ENCODE assay signal across 19 cellular contexts in the genomic region with DNA sequence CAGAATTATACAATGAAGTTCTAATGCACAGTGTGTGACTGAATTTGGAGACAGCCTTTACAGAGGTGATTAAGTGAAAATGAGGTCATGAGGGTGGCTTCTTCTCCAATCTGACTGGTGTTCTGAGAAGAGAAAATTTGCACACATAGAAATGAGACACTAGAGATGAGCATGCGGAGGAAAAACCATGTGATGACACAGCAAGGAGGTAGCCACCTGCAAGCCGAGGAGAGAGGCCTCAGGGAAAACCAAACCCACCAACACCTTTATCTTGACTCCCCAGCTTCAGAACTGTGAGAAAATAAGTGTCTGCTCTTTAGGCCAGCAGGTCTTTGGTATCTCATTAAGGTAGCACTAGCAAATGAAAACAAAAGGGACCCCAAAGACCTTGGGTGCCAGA.
DNase-seq lines count a peak whose midpoint lies in the region; ATAC-seq and TF ChIP-seq lines count a peak whose summit lies in the region.
"Had no signal": no experiment of that assay in that cellular context is flagged by ENCODE, and none has a peak within 500 bp of the region (broad histone marks: within the 10 kb centered on the region; RNA-seq: fewer than 3 reads in every experiment).

No MANE protein-coding gene starts in this region.

- peaks cover 2% of the 10 kb centered on the region for H3K4me1 Mint-ChIP-seq in activated CD4-positive, alpha-beta T cell treated with anti-CD3 and anti-CD28 coated beads for 36 hours
- peaks cover 4% of the 10 kb centered on the region for H3K4me1 Mint-ChIP-seq in activated CD4-positive, alpha-beta T cell treated with anti-CD3 and anti-CD28 coated beads, Interleukin-2, amount 10 ng/mL, durations not matched to agents 24 days and 14 days
- peaks cover 30% of the 10 kb centered on the region for H3K4me1 Mint-ChIP-seq in CD8-positive, alpha-beta T cell (ENCODE audit: low read depth)
- peaks cover 60% of the 10 kb centered on the region for H3K4me1 Mint-ChIP-seq in central memory CD8-positive, alpha-beta T cell
- H3K4me1 Mint-ChIP-seq in natural killer cell: peaks cover 46 to 51% of the 10 kb centered on the region in 2 donors

- peaks cover 23% of the 10 kb centered on the region for H3K27me3 Mint-ChIP-seq in activated CD4-positive, alpha-beta T cell treated with anti-CD3 and anti-CD28 coated beads for 36 hours
- peaks cover 34% of the 10 kb centered on the region for H3K27me3 Mint-ChIP-seq in activated CD4-positive, alpha-beta T cell treated with anti-CD3 and anti-CD28 coated beads, Interleukin-2, amount 10 ng/mL, durations not matched to agents 24 days and 14 days
- H3K27me3 Mint-ChIP-seq in CD8-positive, alpha-beta T cell (ENCODE audit: low read depth): peaks cover 8% of the 10 kb centered on the region
- H3K27me3 Mint-ChIP-seq in central memory CD8-positive, alpha-beta T cell: no peaks in the 10 kb centered on the region
- H3K27me3 Mint-ChIP-seq in natural killer cell (ENCODE audit: low read depth in 2 of 2): peaks cover 0 to 6% of the 10 kb centered on the region in 2 donors

- H3K36me3 Mint-ChIP-seq in activated CD4-positive, alpha-beta T cell treated with anti-CD3 and anti-CD28 coated beads for 36 hours (ENCODE audit: low read depth): no peaks in the 10 kb centered on the region
- no peaks in the 10 kb centered on the region for H3K36me3 Mint-ChIP-seq in activated CD4-positive, alpha-beta T cell treated with anti-CD3 and anti-CD28 coated beads, Interleukin-2, amount 10 ng/mL, durations not matched to agents 24 days and 14 days (ENCODE audit: low read depth)
- no peaks in the 10 kb centered on the region for H3K36me3 Mint-ChIP-seq in CD8-positive, alpha-beta T cell
- peaks cover 3% of the 10 kb centered on the region for H3K36me3 Mint-ChIP-seq in central memory CD8-positive, alpha-beta T cell (ENCODE audit: insufficient read depth)
- no peaks in the 10 kb centered on the region for H3K36me3 Mint-ChIP-seq in natural killer cell

- CTCF ChIA-PET in activated CD4-positive, alpha-beta T cell treated with anti-CD3 and anti-CD28 coated beads for 36 hours (lab: Charles Lee): interaction anchor here (0.6 to 1.6 kb wide), 2 partner anchors 8 to 461 kb away, joined by 3 to 5 read pairs; no protein-coding TSS in a partner anchor
- CTCF ChIA-PET in CD8-positive, alpha-beta T cell (lab: Charles Lee): interaction anchor here (3.0 kb wide), 1 partner anchor 8 kb away, joined by 14 read pairs; no protein-coding TSS in a partner anchor

- POLR2A ChIA-PET in activated CD4-positive, alpha-beta T cell treated with anti-CD3 and anti-CD28 coated beads for 36 hours (lab: Charles Lee): no interaction called here
- POLR2A ChIA-PET in CD8-positive, alpha-beta T cell (lab: Charles Lee): no interaction called here

- ATAC-seq in activated CD4-positive, alpha-beta T cell treated with anti-CD3 and anti-CD28 coated beads for 36 hours: peak; percentile 23
- peak; percentile 72 for ATAC-seq in CD8-positive, alpha-beta T cell
- ATAC-seq in central memory CD8-positive, alpha-beta T cell (replicated peaks; ENCODE audit: extremely low read depth, poor library complexity, severe bottlenecking): no peak
- ATAC-seq in natural killer cell: peak; percentile 35 to 81 (median 72)
- no peak for ATAC-seq in HG03439 (IDR thresholded peaks at IDR 0.05; ENCODE audit: unreplicated experiment)
- no peak for ATAC-seq in aorta (ENCODE audit: low FRiP score)
- ATAC-seq in GM18519 (IDR thresholded peaks at IDR 0.05; ENCODE audit: low FRiP score, unreplicated experiment): no peak
- ATAC-seq: A549, HCT116 had no signal

- peaks cover 7% of the 10 kb centered on the region for H3K4me1 ChIP-seq in CD8-positive, alpha-beta T cell (ENCODE audit: insufficient read depth, low read length)
- no peaks in the 10 kb centered on the region for H3K4me1 ChIP-seq in aorta (ENCODE audit: control insufficient read depth in 1 of 2, insufficient read depth in 2 of 2, low read length in 2 of 2)
- H3K4me1 ChIP-seq: A549 had no signal

- H3K9me3 Mint-ChIP-seq in activated CD4-positive, alpha-beta T cell treated with anti-CD3 and anti-CD28 coated beads for 36 hours (ENCODE audit: low read depth): no peaks in the 10 kb centered on the region
- no peaks in the 10 kb centered on the region for H3K9me3 Mint-ChIP-seq in activated CD4-positive, alpha-beta T cell treated with anti-CD3 and anti-CD28 coated beads, Interleukin-2, amount 10 ng/mL, durations not matched to agents 24 days and 14 days
- H3K9me3 Mint-ChIP-seq in CD8-positive, alpha-beta T cell: no peaks in the 10 kb centered on the region
- no peaks in the 10 kb centered on the region for H3K9me3 Mint-ChIP-seq in central memory CD8-positive, alpha-beta T cell
- H3K9me3 Mint-ChIP-seq in natural killer cell: no peaks in the 10 kb centered on the region
- H3K9me3 Mint-ChIP-seq: CD4-positive, alpha-beta T cell; HFFc6 had no signal

- no peak for DNase-seq in activated CD4-positive, alpha-beta T cell treated with anti-CD3 and anti-CD28 coated beads for 36 hours
- DNase-seq in activated CD4-positive, alpha-beta T cell treated with anti-CD3 and anti-CD28 coated beads, Interleukin-2, amount 10 ng/mL, durations not matched to agents 24 days and 14 days: no peak
- peak in 1 of 7 experiments; percentile 35 for DNase-seq in CD8-positive, alpha-beta T cell
- DNase-seq in central memory CD8-positive, alpha-beta T cell (ENCODE audit: low spot score in 2 of 2): no peak
- DNase-seq in natural killer cell (no peak), aorta (no peak)
- DNase-seq: AML-193; CD4-positive, alpha-beta T cell; DMS 273 treated with DMSO at 0.1 percent for 48 hours; GOT3; H7; HFFc6; IMR-90 had no signal

- H3K36me3 ChIP-seq in CD8-positive, alpha-beta T cell (ENCODE audit: insufficient read depth, low read length): no peaks in the 10 kb centered on the region
- no peaks in the 10 kb centered on the region for H3K36me3 ChIP-seq in aorta (ENCODE audit: control insufficient read depth in 1 of 2, insufficient read depth in 2 of 2, low read length in 1 of 2)

- H3K9me3 ChIP-seq in CD8-positive, alpha-beta T cell (ENCODE audit: low read length): no peaks in the 10 kb centered on the region
- no peaks in the 10 kb centered on the region for H3K9me3 ChIP-seq in aorta (ENCODE audit: control insufficient read depth, low read length)
- H3K9me3 ChIP-seq: A549 had no signal

- 80 to 85% methylated on average over 2 of the region's 2 CpGs for WGBS in aorta, 2 donors

- no peaks in the 10 kb centered on the region for H3K27me3 ChIP-seq in CD8-positive, alpha-beta T cell (ENCODE audit: insufficient read depth, low read length)
- no peaks in the 10 kb centered on the region for H3K27me3 ChIP-seq in aorta (ENCODE audit: control insufficient read depth in 1 of 2, insufficient read depth in 2 of 2, low read length in 1 of 2)

- H3K4me3 ChIP-seq in CD8-positive, alpha-beta T cell (ENCODE audit: low read depth, low read length): no peak overlapping the region
- H3K4me3 ChIP-seq in aorta (ENCODE audit: low read length in 2 of 2): no peak overlapping the region
- H3K4me3 ChIP-seq: A549 had no signal

- H3K4me3 Mint-ChIP-seq in activated CD4-positive, alpha-beta T cell treated with anti-CD3 and anti-CD28 coated beads for 36 hours: no peak overlapping the region
- H3K4me3 Mint-ChIP-seq in activated CD4-positive, alpha-beta T cell treated with anti-CD3 and anti-CD28 coated beads, Interleukin-2, amount 10 ng/mL, durations not matched to agents 24 days and 14 days: no peak overlapping the region
- no peak overlapping the region for H3K4me3 Mint-ChIP-seq in CD8-positive, alpha-beta T cell
- peak overlapping the region; percentile 39 for H3K4me3 Mint-ChIP-seq in central memory CD8-positive, alpha-beta T cell
- H3K4me3 Mint-ChIP-seq in natural killer cell: peak overlapping the region; percentile 72
- H3K4me3 Mint-ChIP-seq: CD4-positive, alpha-beta T cell; HFFc6 had no signal

- TF ChIP-seq CTCF in CD8-positive, alpha-beta T cell (IDR thresholded peaks at IDR 0.05): no peak
- no peak for TF ChIP-seq CTCF in natural killer cell (IDR thresholded peaks at IDR 0.05)

- H3K27ac ChIP-seq in CD8-positive, alpha-beta T cell (ENCODE audit: low read depth, low read length): no peak overlapping the region
- H3K27ac ChIP-seq in aorta (ENCODE audit: low read depth in 1 of 2, low read length in 2 of 2): no peak overlapping the region
- H3K27ac ChIP-seq: 22Rv1, A549, C4-2B had no signal

- intact Hi-C loops in activated CD4-positive, alpha-beta T cell treated with anti-CD3 and anti-CD28 coated beads for 36 hours (cut with DNase I, micrococcal nuclease): no loop called here
- intact Hi-C loops in activated CD4-positive, alpha-beta T cell treated with anti-CD3 and anti-CD28 coated beads, Interleukin-2, amount 10 ng/mL, durations not matched to agents 24 days and 14 days (cut with micrococcal nuclease): no loop called here
- intact Hi-C loops in CD8-positive, alpha-beta T cell (cut with DNase I, micrococcal nuclease): no loop called here
- intact Hi-C loops in natural killer cell (cut with micrococcal nuclease): no loop called here
- intact Hi-C loops in aorta (cut with DNase I): no loop called here

- no peak overlapping the region for H3K27ac Mint-ChIP-seq in activated CD4-positive, alpha-beta T cell treated with anti-CD3 and anti-CD28 coated beads for 36 hours
- H3K27ac Mint-ChIP-seq in activated CD4-positive, alpha-beta T cell treated with anti-CD3 and anti-CD28 coated beads, Interleukin-2, amount 10 ng/mL, durations not matched to agents 24 days and 14 days: no peak overlapping the region
- H3K27ac Mint-ChIP-seq in CD8-positive, alpha-beta T cell: peak overlapping the region; percentile 2
- peak overlapping the region; percentile 49 for H3K27ac Mint-ChIP-seq in central memory CD8-positive, alpha-beta T cell (ENCODE audit: low read depth)
- H3K27ac Mint-ChIP-seq in natural killer cell: peak overlapping the region; percentile 30 to 67
- H3K27ac Mint-ChIP-seq: CD4-positive, alpha-beta T cell; HFFc6 had no signal

Comparison
In these comparisons a context has a peak if more than half of its experiments do, and no peak if none do; other contexts are left out.
1. ATAC-seq: peak in activated CD4-positive, alpha-beta T cell treated with anti-CD3 and anti-CD28 coated beads for 36 hours (single experiment), CD8-positive, alpha-beta T cell (single experiment) and natural killer cell (3 of 3); none in central memory CD8-positive, alpha-beta T cell (single experiment), HG03439 (single experiment), aorta (single experiment) and GM18519 (single experiment).
2. H3K27ac Mint-ChIP-seq: peak in CD8-positive, alpha-beta T cell (single experiment), central memory CD8-positive, alpha-beta T cell (single experiment) and natural killer cell (2 of 2); none in activated CD4-positive, alpha-beta T cell treated with anti-CD3 and anti-CD28 coated beads for 36 hours (single experiment) and activated CD4-positive, alpha-beta T cell treated with anti-CD3 and anti-CD28 coated beads, Interleukin-2, amount 10 ng/mL, durations not matched to agents 24 days and 14 days (single experiment).
3. H3K4me3 Mint-ChIP-seq: peak in central memory CD8-positive, alpha-beta T cell (single experiment) and natural killer cell (single experiment); none in activated CD4-positive, alpha-beta T cell treated with anti-CD3 and anti-CD28 coated beads for 36 hours (single experiment), activated CD4-positive, alpha-beta T cell treated with anti-CD3 and anti-CD28 coated beads, Interleukin-2, amount 10 ng/mL, durations not matched to agents 24 days and 14 days (single experiment) and CD8-positive, alpha-beta T cell (single experiment).